In genomic region chr5:43019615-43020293, GRCh38 we compare ENCODE assay signal across 1 cellular context.
TF ChIP-seq lines count a peak whose summit lies in the region.

No MANE protein-coding gene starts in this region.

TF ChIP-seq in HepG2, 621 proteins besides CTCF, POLR2A, EP300 and RAD21 (continued from another document and continues in another):
- TF ChIP-seq ZBTB40 (IDR thresholded peaks at IDR 0.05) (no peak), ZBTB40 (CRISPR knock-in tag; IDR thresholded peaks at IDR 0.05) (0 out of 2 replicates have a peak, but pooled peaks have one; percentile 17), HNRNPLL (IDR thresholded peaks at IDR 0.05; ENCODE audit: low read depth, low read length, poor library complexity, severe bottlenecking) (peak; percentile 40), ELF1 (CRISPR knock-in tag; IDR thresholded peaks at IDR 0.05) (peak; percentile 41; the same call in 1 of the 2 replicates), ASH2L (IDR thresholded peaks at IDR 0.05; ENCODE audit: insufficient read length, low read depth, low read length) (peak; percentile 91), PHF21A (CRISPR knock-in tag; IDR thresholded peaks at IDR 0.05) (peak; percentile 67), ZFP36L1 (CRISPR knock-in tag; IDR thresholded peaks at IDR 0.05) (no peak), CREB1 (IDR thresholded peaks at IDR 0.05) (no peak), CREB1 (CRISPR knock-in tag; IDR thresholded peaks at IDR 0.05) (peak; percentile 25; the same call in 1 of the 2 replicates), SOX5 (CRISPR knock-in tag; IDR thresholded peaks at IDR 0.05; ENCODE audit: borderline replicate concordance) (no peak), MXD4 (CRISPR knock-in tag; IDR thresholded peaks at IDR 0.05) (0 out of 2 replicates have a peak, but pooled peaks have one; percentile 19), TBX2 (CRISPR knock-in tag; IDR thresholded peaks at IDR 0.05; ENCODE audit: borderline replicate concordance) (peak; percentile 47; the same call in 1 of the 2 replicates), KAT7 (CRISPR knock-in tag; IDR thresholded peaks at IDR 0.05; ENCODE audit: borderline replicate concordance) (0 out of 2 replicates have a peak, but pooled peaks have one; percentile 42), HDAC2 (CRISPR knock-in tag; IDR thresholded peaks at IDR 0.05) (peak; percentile 39; the same call in 1 of the 2 replicates), HDAC1 (CRISPR knock-in tag; IDR thresholded peaks at IDR 0.05) (0 out of 2 replicates have a peak, but pooled peaks have one; percentile 11), MEIS1 (CRISPR knock-in tag; IDR thresholded peaks at IDR 0.05; ENCODE audit: borderline replicate concordance) (0 out of 2 replicates have a peak, but pooled peaks have one; percentile 17), ZNF292 (CRISPR knock-in tag; IDR thresholded peaks at IDR 0.05; ENCODE audit: borderline replicate concordance, low read depth) (peak; percentile 31; the same call in 1 of the 2 replicates), GTF3A (CRISPR knock-in tag; conservative IDR thresholded peaks at IDR 0.05) (no peak), XRCC5 (optimal IDR thresholded peaks at IDR 0.05; ENCODE audit: low read length) (peak; percentile 55), JUNB (CRISPR knock-in tag; IDR thresholded peaks at IDR 0.05; ENCODE audit: borderline replicate concordance) (no peak), HCFC1 (IDR thresholded peaks at IDR 0.05; ENCODE audit: low read depth, low read length) (peak; percentile 20; the same call in 1 of the 2 replicates), ZNF784 (CRISPR knock-in tag; IDR thresholded peaks at IDR 0.05; ENCODE audit: borderline replicate concordance) (no peak), ZNF800 (CRISPR knock-in tag; IDR thresholded peaks at IDR 0.05) (peak; percentile 36; the same call in 1 of the 2 replicates), ONECUT2 (CRISPR knock-in tag; IDR thresholded peaks at IDR 0.05) (peak; percentile 24; the same call in 1 of the 2 replicates), ATRX (CRISPR knock-in tag; IDR thresholded peaks at IDR 0.05; ENCODE audit: borderline replicate concordance) (no peak), POLR2G (IDR thresholded peaks at IDR 0.05; ENCODE audit: low read depth, low read length) (peak; percentile 37; the same call in 1 of the 2 replicates), HMGXB4 (CRISPR knock-in tag; IDR thresholded peaks at IDR 0.05; ENCODE audit: borderline replicate concordance in 1 of 2, low read depth in 1 of 2) (peak; percentile 78 to 85)
- TF ChIP-seq, protein P1, sequence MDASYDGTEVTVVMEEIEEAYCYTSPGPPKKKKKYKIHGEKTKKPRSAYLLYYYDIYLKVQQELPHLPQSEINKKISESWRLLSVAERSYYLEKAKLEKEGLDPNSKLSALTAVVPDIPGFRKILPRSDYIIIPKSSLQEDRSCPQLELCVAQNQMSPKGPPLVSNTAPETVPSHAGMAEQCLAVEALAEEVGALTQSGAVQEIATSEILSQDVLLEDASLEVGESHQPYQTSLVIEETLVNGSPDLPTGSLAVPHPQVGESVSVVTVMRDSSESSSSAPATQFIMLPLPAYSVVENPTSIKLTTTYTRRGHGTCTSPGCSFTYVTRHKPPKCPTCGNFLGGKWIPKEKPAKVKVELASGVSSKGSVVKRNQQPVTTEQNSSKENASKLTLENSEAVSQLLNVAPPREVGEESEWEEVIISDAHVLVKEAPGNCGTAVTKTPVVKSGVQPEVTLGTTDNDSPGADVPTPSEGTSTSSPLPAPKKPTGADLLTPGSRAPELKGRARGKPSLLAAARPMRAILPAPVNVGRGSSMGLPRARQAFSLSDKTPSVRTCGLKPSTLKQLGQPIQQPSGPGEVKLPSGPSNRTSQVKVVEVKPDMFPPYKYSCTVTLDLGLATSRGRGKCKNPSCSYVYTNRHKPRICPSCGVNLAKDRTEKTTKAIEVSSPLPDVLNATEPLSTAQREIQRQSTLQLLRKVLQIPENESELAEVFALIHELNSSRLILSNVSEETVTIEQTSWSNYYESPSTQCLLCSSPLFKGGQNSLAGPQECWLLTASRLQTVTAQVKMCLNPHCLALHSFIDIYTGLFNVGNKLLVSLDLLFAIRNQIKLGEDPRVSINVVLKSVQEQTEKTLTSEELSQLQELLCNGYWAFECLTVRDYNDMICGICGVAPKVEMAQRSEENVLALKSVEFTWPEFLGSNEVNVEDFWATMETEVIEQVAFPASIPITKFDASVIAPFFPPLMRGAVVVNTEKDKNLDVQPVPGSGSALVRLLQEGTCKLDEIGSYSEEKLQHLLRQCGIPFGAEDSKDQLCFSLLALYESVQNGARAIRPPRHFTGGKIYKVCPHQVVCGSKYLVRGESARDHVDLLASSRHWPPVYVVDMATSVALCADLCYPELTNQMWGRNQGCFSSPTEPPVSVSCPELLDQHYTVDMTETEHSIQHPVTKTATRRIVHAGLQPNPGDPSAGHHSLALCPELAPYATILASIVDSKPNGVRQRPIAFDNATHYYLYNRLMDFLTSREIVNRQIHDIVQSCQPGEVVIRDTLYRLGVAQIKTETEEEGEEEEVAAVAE (CRISPR knock-in tag; IDR thresholded peaks at IDR 0.05; ENCODE audit: borderline replicate concordance), result no peak
- TF ChIP-seq, protein P2, sequence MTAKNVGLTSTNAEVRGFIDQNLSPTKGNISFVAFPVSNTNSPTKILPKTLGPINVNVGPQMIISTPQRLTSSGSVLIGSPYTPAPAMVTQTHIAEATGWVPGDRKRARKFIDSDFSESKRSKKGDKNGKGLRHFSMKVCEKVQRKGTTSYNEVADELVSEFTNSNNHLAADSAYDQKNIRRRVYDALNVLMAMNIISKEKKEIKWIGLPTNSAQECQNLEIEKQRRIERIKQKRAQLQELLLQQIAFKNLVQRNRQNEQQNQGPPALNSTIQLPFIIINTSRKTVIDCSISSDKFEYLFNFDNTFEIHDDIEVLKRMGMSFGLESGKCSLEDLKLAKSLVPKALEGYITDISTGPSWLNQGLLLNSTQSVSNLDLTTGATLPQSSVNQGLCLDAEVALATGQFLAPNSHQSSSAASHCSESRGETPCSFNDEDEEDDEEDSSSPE (CRISPR knock-in tag; IDR thresholded peaks at IDR 0.05), result 0 out of 2 replicates have a peak, but pooled peaks have one; percentile 14
- TF ChIP-seq, protein P3, sequence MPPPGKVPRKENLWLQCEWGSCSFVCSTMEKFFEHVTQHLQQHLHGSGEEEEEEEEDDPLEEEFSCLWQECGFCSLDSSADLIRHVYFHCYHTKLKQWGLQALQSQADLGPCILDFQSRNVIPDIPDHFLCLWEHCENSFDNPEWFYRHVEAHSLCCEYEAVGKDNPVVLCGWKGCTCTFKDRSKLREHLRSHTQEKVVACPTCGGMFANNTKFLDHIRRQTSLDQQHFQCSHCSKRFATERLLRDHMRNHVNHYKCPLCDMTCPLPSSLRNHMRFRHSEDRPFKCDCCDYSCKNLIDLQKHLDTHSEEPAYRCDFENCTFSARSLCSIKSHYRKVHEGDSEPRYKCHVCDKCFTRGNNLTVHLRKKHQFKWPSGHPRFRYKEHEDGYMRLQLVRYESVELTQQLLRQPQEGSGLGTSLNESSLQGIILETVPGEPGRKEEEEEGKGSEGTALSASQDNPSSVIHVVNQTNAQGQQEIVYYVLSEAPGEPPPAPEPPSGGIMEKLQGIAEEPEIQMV (CRISPR knock-in tag; IDR thresholded peaks at IDR 0.05; ENCODE audit: low read depth), result no peak
- TF ChIP-seq, protein P4, sequence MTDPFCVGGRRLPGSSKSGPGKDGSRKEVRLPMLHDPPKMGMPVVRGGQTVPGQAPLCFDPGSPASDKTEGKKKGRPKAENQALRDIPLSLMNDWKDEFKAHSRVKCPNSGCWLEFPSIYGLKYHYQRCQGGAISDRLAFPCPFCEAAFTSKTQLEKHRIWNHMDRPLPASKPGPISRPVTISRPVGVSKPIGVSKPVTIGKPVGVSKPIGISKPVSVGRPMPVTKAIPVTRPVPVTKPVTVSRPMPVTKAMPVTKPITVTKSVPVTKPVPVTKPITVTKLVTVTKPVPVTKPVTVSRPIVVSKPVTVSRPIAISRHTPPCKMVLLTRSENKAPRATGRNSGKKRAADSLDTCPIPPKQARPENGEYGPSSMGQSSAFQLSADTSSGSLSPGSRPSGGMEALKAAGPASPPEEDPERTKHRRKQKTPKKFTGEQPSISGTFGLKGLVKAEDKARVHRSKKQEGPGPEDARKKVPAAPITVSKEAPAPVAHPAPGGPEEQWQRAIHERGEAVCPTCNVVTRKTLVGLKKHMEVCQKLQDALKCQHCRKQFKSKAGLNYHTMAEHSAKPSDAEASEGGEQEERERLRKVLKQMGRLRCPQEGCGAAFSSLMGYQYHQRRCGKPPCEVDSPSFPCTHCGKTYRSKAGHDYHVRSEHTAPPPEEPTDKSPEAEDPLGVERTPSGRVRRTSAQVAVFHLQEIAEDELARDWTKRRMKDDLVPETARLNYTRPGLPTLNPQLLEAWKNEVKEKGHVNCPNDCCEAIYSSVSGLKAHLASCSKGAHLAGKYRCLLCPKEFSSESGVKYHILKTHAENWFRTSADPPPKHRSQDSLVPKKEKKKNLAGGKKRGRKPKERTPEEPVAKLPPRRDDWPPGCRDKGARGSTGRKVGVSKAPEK (CRISPR knock-in tag; IDR thresholded peaks at IDR 0.05; ENCODE audit: borderline replicate concordance), result no peak
